In the genomic region with DNA sequence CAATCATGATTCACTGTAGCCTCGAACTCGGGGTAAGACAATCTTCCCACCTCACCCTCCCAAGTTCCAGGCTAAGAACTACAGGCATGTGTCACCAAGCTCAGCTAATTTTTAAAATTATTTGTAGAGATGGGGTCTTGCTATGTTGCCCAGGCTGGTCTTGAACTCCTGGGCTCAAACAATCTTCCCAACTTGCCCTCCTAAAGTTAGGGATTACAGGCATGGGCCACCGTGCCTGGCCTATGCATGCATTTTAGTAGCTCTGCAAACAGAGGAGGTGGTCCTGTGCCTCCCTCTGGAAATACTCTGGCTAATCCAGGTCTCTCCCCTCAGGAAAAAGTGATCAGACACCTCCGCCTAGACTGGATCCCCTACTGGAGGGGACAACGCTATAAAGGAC, we compare ENCODE assay signal across 25 cellular contexts.
"Had no signal": no experiment of that assay in that cellular context is flagged by ENCODE, and none has a peak within 500 bp of the region (broad histone marks: within the 10 kb centered on the region; RNA-seq: fewer than 3 reads in every experiment).

No MANE protein-coding gene starts in this region.

- H3K9me3 ChIP-seq: heart right ventricle, left ventricle myocardium inferior, right atrium auricular region, right lobe of liver, suprapubic skin, tibial nerve, upper lobe of left lung, vagina had no signal

- H3K9me3 Mint-ChIP-seq: memory B cell; naive thymus-derived CD8-positive, alpha-beta T cell; nephron; neural crest cell; stimulated activated effector memory CD8-positive, alpha-beta T cell treated with anti-CD3 and anti-CD28 coated beads, Interleukin-12 subunit alpha, Interleukin-12 subunit beta, amount 100 ng/mL, for 72 hours; stimulated activated naive CD8-positive, alpha-beta T cell treated with anti-CD3 and anti-CD28 coated beads, Interleukin-15, Interleukin-2, amounts not matched to agents 100 ng/mL and 50 ng/mL, for 24 hours had no signal

- H2AFZ ChIP-seq: hepatocyte, parathyroid adenoma had no signal

- H3K36me3 Mint-ChIP-seq: memory B cell; stimulated activated effector memory CD8-positive, alpha-beta T cell treated with anti-CD3 and anti-CD28 coated beads, Interleukin-12 subunit alpha, Interleukin-12 subunit beta, amount 100 ng/mL, for 72 hours had no signal

- ATAC-seq: heart right ventricle; naive thymus-derived CD8-positive, alpha-beta T cell; right lobe of liver; stimulated activated effector memory CD8-positive, alpha-beta T cell treated with anti-CD3 and anti-CD28 coated beads, Interleukin-12 subunit alpha, Interleukin-12 subunit beta, amount 100 ng/mL, for 72 hours had no signal

- H3K36me3 ChIP-seq: left ventricle myocardium inferior, right atrium auricular region, right lobe of liver, suprapubic skin, tibial nerve, upper lobe of left lung, vagina had no signal

- H3K4me3 Mint-ChIP-seq: memory B cell; naive thymus-derived CD8-positive, alpha-beta T cell; nephron; neural crest cell; stimulated activated effector memory CD8-positive, alpha-beta T cell treated with anti-CD3 and anti-CD28 coated beads, Interleukin-12 subunit alpha, Interleukin-12 subunit beta, amount 100 ng/mL, for 72 hours; stimulated activated naive CD8-positive, alpha-beta T cell treated with anti-CD3 and anti-CD28 coated beads, Interleukin-15, Interleukin-2, amounts not matched to agents 100 ng/mL and 50 ng/mL, for 24 hours had no signal

- H3K27ac Mint-ChIP-seq: memory B cell; nephron; stimulated activated effector memory CD8-positive, alpha-beta T cell treated with anti-CD3 and anti-CD28 coated beads, Interleukin-12 subunit alpha, Interleukin-12 subunit beta, amount 100 ng/mL, for 72 hours; stimulated activated naive CD8-positive, alpha-beta T cell treated with anti-CD3 and anti-CD28 coated beads, Interleukin-15, Interleukin-2, amounts not matched to agents 100 ng/mL and 50 ng/mL, for 24 hours had no signal

- H3K4me1 Mint-ChIP-seq: nephron had no signal

- H3K27me3 Mint-ChIP-seq: memory B cell; naive thymus-derived CD8-positive, alpha-beta T cell; stimulated activated naive CD8-positive, alpha-beta T cell treated with anti-CD3 and anti-CD28 coated beads, Interleukin-15, Interleukin-2, amounts not matched to agents 100 ng/mL and 50 ng/mL, for 24 hours had no signal

- H3K79me2 ChIP-seq: hepatocyte, parathyroid adenoma had no signal

- H3K27me3 ChIP-seq: hepatocyte, right atrium auricular region, right lobe of liver, suprapubic skin, tibial nerve, upper lobe of left lung, vagina had no signal

- DNase-seq: heart right ventricle; islet precursor cell; left ventricle myocardium inferior; naive thymus-derived CD8-positive, alpha-beta T cell; nucleus accumbens; stimulated activated CD4-positive, alpha-beta T cell treated with anti-CD3 and anti-CD28 coated beads, Interleukin-12 subunit alpha, Interleukin-12 subunit beta, amount 100 ng/mL, for 4 hours; stimulated activated CD4-positive, alpha-beta T cell treated with anti-CD3 and anti-CD28 coated beads, Interleukin-15, amount 100 ng/mL, for 24 hours; stimulated activated CD4-positive, alpha-beta T cell treated with anti-CD3 and anti-CD28 coated beads, Interleukin-2, amount 100 ng/mL, for 24 hours; stimulated activated CD4-positive, alpha-beta T cell treated with anti-CD3 and anti-CD28 coated beads, Interleukin-4, amount 100 ng/mL, for 1 hour; stimulated activated naive CD4-positive, alpha-beta T cell; upper lobe of left lung had no signal

- H3K4me3 ChIP-seq: heart right ventricle, hepatocyte, left ventricle myocardium inferior, lung, right atrium auricular region, right lobe of liver, smooth muscle cell, suprapubic skin, tibial nerve, upper lobe of left lung, vagina had no signal

- H3K4me2 ChIP-seq: hepatocyte, smooth muscle cell had no signal

- H3K9ac ChIP-seq: parathyroid adenoma had no signal

- H3K4me1 ChIP-seq: heart right ventricle, left ventricle myocardium inferior, parathyroid adenoma, right atrium auricular region, tibial nerve had no signal

- H3K27ac ChIP-seq: heart right ventricle, hepatocyte, left ventricle myocardium inferior, parathyroid adenoma, right atrium auricular region, right lobe of liver, suprapubic skin, tibial nerve, upper lobe of left lung, vagina had no signal
